Comparison of ENCODE assay signal across 1 cellular context in the genomic region with DNA sequence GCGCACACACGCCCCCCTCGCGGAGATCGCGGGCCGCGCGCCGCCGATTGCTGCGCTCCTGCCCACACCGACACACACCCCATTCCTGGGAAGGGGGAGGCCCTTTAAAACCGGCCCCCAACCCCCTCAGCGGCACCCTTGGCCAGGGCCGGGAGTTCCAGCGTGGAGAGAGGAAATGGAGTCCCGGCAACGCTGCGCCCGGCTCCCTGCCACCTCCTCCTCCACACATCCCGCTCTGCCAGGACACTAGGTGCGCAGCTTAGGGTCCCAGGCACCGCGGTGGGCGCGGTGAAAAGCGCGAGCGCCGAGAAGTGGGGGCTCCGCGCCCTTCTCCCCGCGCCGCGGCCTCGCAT.
TF ChIP-seq lines count a peak whose summit lies in the region.

No MANE protein-coding gene starts in this region.

TF ChIP-seq in HEK293, 187 proteins besides CTCF, POLR2A, EP300 and RAD21 (continued from another document):
- TF ChIP-seq PBX3 (CRISPR knock-in tag; IDR thresholded peaks at IDR 0.05) = no peak
- TF ChIP-seq ZNF132 (tag by site-specific recombination; IDR thresholded peaks at IDR 0.05; ENCODE audit: borderline replicate concordance) = no peak
TF ChIP-seq in HEK293: peak in this region for 9.
